In the genomic region with DNA sequence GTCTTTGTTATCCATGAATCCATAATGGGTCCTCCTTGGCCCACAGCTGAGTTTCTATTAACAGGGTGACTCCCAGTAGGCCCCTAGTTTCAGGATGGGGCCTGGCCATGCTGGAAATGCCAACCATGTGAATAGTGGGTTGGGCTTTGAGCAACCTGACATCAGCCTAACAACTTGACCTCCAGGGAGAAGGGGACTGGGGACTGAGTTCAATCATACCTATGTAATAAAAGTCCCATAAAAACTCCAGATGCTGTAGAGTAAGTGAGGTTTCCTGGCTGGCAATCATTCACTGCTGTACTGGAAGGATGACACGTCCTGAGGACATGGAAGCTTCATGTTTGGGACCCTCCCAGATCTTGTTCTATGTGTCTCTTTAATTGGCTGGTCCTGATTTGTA, we compare ENCODE assay signal across 1 cellular context.
TF ChIP-seq lines count a peak whose summit lies in the region.

No MANE protein-coding gene starts in this region.

TF ChIP-seq in GM12878, 131 proteins besides CTCF, POLR2A, EP300 and RAD21 (continued from another document):
- TF ChIP-seq, protein P1, sequence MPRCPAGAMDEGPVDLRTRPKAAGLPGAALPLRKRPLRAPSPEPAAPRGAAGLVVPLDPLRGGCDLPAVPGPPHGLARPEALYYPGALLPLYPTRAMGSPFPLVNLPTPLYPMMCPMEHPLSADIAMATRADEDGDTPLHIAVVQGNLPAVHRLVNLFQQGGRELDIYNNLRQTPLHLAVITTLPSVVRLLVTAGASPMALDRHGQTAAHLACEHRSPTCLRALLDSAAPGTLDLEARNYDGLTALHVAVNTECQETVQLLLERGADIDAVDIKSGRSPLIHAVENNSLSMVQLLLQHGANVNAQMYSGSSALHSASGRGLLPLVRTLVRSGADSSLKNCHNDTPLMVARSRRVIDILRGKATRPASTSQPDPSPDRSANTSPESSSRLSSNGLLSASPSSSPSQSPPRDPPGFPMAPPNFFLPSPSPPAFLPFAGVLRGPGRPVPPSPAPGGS (IDR thresholded peaks at IDR 0.05; ENCODE audit: borderline replicate concordance, insufficient read depth, low read depth, low read length, poor library complexity, severe bottlenecking) = no peak
- TF ChIP-seq SRF (IDR thresholded peaks at IDR 0.05; ENCODE audit: low read depth in 2 of 2, low read length in 2 of 2) = no peak
